Comparison of ENCODE assay signal across 13 cellular contexts in the genomic region with DNA sequence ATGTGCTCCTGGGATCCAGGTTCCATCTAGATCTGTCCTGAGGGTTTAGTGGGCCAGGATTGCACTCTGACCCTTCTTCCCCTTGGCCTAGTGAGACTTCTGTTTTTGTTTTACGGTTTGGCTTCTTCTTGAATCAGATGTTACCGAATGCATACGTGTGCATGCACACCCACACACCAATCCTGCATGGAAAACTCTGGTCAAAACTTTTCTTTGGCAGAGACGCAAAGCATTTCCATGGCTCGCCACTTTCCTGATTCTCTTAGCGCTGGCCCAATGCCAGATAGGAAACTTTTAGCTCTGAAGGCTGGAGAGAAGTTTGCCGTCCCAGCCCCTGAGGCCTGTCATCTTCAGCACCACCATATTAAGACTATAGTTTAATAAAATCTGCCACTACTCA.
DNase-seq lines count a peak whose midpoint lies in the region; ATAC-seq and TF ChIP-seq lines count a peak whose summit lies in the region.
"Had no signal": no experiment of that assay in that cellular context is flagged by ENCODE, and none has a peak within 500 bp of the region (broad histone marks: within the 10 kb centered on the region; RNA-seq: fewer than 3 reads in every experiment).

No MANE protein-coding gene starts in this region.

- POLR2A ChIA-PET in RWPE1 (lab: Yijun Ruan, JAX; ENCODE audit: low non-redundant PET) = no interaction called here

- no peak overlapping the region for H3K4me3 ChIP-seq in cardiac muscle cell
- H3K4me3 ChIP-seq in fibroblast of the aortic adventitia (ENCODE audit: low read depth, low read length) = no peak overlapping the region
- no peak overlapping the region for H3K4me3 ChIP-seq in vagina
- H3K4me3 ChIP-seq: A549 had no signal

- H3K36me3 ChIP-seq in cardiac muscle cell (no peaks in the 10 kb centered on the region), vagina (no peaks in the 10 kb centered on the region)

- ATAC-seq in Right ventricle myocardium inferior = no peak
- ATAC-seq in omental fat pad (ENCODE audit: low FRiP score) = peak; percentile 12
- ATAC-seq: activated T-cell treated with anti-CD3 and anti-CD28 coated beads, Interleukin-2, amount 50 U/mL, for 4 hours; effector memory CD8-positive, alpha-beta T cell had no signal

- peak in 1 of 2 donors; percentile 94 for DNase-seq in cardiac muscle cell (ENCODE audit: low read depth in 1 of 2, low spot score in 1 of 2)
- DNase-seq in Right ventricle myocardium inferior (ENCODE audit: missing footprints) = no peak
- DNase-seq in fibroblast of the aortic adventitia (ENCODE audit: low read depth) = peak; percentile 88
- DNase-seq in omental fat pad (ENCODE audit: low spot score) = no peak
- no peak for DNase-seq in vagina (ENCODE audit: extremely low spot score in 2 of 2)
- DNase-seq in MV-4-11 (lab: John Stamatoyannopoulos, UW) = no peak
- no peak for DNase-seq in RWPE1 (ENCODE audit: low spot score)
- DNase-seq in SK-N-DZ (ENCODE audit: low spot score) = no peak
- DNase-seq: activated T-cell treated with anti-CD3 and anti-CD28 coated beads, Interleukin-2, amount 50 U/mL, for 4 hours; effector memory CD8-positive, alpha-beta T cell; substantia nigra had no signal

- H3K27me3 ChIP-seq in cardiac muscle cell (no peaks in the 10 kb centered on the region), vagina (no peaks in the 10 kb centered on the region)

- CTCF ChIA-PET in RWPE1 (lab: Yijun Ruan, JAX) = interaction anchor here (0.6 kb wide), 1 partner anchor 49 kb away, joined by 4 read pairs; no protein-coding TSS in a partner anchor

- TF ChIP-seq POLR2A in vagina (IDR thresholded peaks at IDR 0.05) = no peak

- H3K4me1 ChIP-seq in cardiac muscle cell (ENCODE audit: low read depth) (peaks cover 22% of the 10 kb centered on the region), vagina (peaks cover 90% of the 10 kb centered on the region)

- TF ChIP-seq CTCF in cardiac muscle cell (IDR thresholded peaks at IDR 0.05; ENCODE audit: low read depth, low read length) = no peak
- TF ChIP-seq CTCF in fibroblast of the aortic adventitia (IDR thresholded peaks at IDR 0.05; ENCODE audit: insufficient read depth, low read length) = no peak
- no peak for TF ChIP-seq CTCF in omental fat pad (IDR thresholded peaks at IDR 0.05)
- no peak for TF ChIP-seq CTCF in vagina (IDR thresholded peaks at IDR 0.05)
- TF ChIP-seq CTCF in RWPE1 (conservative IDR thresholded peaks at IDR 0.05; ENCODE audit: low read depth) = no peak

- H3K27ac ChIP-seq in cardiac muscle cell (peak overlapping the region; percentile 32), vagina (peak overlapping the region; percentile 90), RWPE1 (no peak overlapping the region)
- H3K27ac ChIP-seq: A549, HL-60 had no signal

- H3K9me3 ChIP-seq in cardiac muscle cell (ENCODE audit: low read depth) = no peaks in the 10 kb centered on the region
- H3K9me3 ChIP-seq in vagina = no peaks in the 10 kb centered on the region
- H3K9me3 ChIP-seq: A549 had no signal

- intact Hi-C loops in Right ventricle myocardium inferior (cut with DNase I) = loop anchor here (5.0 kb wide), 1 partner anchor 69 kb away; a partner anchor contains a TSS
- intact Hi-C loops in vagina (cut with DNase I) = loop anchor here (5.0 kb wide), 1 partner anchor 69 kb away; a partner anchor contains a TSS
